In the genomic region with DNA sequence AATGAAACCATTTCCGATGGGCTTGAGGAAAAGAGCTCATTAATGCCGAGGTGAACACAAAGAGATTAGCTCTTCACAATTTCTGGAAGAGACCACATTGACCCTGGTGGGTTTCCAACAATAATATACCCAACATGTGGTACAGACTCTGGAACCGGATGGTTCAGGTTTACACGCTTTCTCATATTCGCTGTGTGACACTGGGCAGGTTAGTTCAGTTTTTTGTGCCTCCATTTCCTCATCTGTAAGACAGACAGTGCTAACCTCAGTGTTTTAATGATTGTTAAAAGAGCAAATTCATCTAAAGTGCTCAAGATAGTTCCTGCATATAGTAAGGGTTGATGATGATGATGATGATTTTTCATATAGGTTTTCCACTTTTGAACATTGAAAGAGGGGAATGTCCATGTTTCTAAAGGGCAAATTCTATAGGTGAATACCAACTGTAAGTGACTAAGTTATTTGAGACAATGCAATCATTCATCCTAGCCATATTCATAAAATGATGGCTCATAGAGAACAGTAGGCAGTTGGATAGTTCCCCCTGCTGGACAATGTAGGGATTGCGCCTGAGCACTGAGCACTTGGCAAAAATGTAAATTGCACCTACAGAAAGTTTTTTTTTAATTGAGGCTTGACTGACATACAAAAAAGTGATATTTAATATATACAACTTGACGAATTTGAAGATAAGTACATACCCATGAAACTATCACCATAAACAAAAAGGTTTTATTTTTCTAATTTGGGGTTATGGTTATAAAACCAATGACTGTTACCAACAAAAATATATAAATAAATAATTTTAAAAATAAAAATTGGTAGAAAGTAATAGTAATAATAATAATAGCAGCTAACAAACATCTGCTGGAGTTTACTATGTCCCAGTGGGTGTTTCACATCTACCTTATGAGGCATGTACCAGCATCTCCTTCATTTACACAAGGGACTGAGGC, we compare ENCODE assay signal across 8 cellular contexts. TPM values are rescaled to one million over a fixed set of nuclear protein-coding genes. Genes with fewer than 3 reads are reported as not detected.
DNase-seq lines count a peak whose midpoint lies in the region; ATAC-seq, FAIRE-seq and TF ChIP-seq lines count a peak whose summit lies in the region.

No MANE protein-coding gene starts in this region.

- peak; percentile 68 for FAIRE-seq in RCC 7860 (lab: Jason Lieb, UNC)

- no peak overlapping the region for H3K4me3 Mint-ChIP-seq in activated T-cell treated with anti-CD3 and anti-CD28 coated beads, Interleukin-2, amount 50 U/mL, for 24 hours

- TF ChIP-seq EP300 in Ishikawa (IDR thresholded peaks at IDR 0.05; ENCODE audit: borderline replicate concordance): no peak

- peaks cover 0 to 6% (median 0%) of the 10 kb centered on the region in 4 donors for H3K27me3 ChIP-seq in esophagus squamous epithelium
- no peaks in the 10 kb centered on the region for H3K27me3 ChIP-seq in thoracic aorta (replicated peaks; ENCODE audit: insufficient read depth)

- 12 to 21% methylated on average over 7 of the region's 7 CpGs for WGBS in esophagus squamous epithelium, 2 donors

- H3K9me3 ChIP-seq in esophagus squamous epithelium: no peaks in the 10 kb centered on the region
- no peaks in the 10 kb centered on the region for H3K9me3 ChIP-seq in thoracic aorta

- TF ChIP-seq RAD21 in Ishikawa (IDR thresholded peaks at IDR 0.05; ENCODE audit: low read depth): peak; percentile 95

- peaks cover 1% of the 10 kb centered on the region for H3K36me3 Mint-ChIP-seq in activated T-cell treated with anti-CD3 and anti-CD28 coated beads, Interleukin-2, amount 50 U/mL, for 24 hours (ENCODE audit: low read depth)

- peak overlapping the region; percentile 48 to 99 (median 98) for H3K27ac ChIP-seq in esophagus squamous epithelium
- H3K27ac ChIP-seq in thoracic aorta: peak overlapping the region in 1 of 2 donors; percentile 29

- H3K4me1 Mint-ChIP-seq in activated T-cell treated with anti-CD3 and anti-CD28 coated beads, Interleukin-2, amount 50 U/mL, for 24 hours (ENCODE audit: low read depth): peaks cover 20% of the 10 kb centered on the region

- TF ChIP-seq CTCF in esophagus squamous epithelium (IDR thresholded peaks at IDR 0.05) (peak; percentile 75 to 99 (median 99)), thoracic aorta (IDR thresholded peaks at IDR 0.05) (peak; percentile 98)

- TF ChIP-seq POLR2A in esophagus squamous epithelium (IDR thresholded peaks at IDR 0.05): no peak

- H3K9me3 Mint-ChIP-seq in activated T-cell treated with anti-CD3 and anti-CD28 coated beads, Interleukin-2, amount 50 U/mL, for 24 hours: no peaks in the 10 kb centered on the region

- DNase-seq in Right ventricle myocardium superior: peak; percentile 65
- DNase-seq in Right ventricle myocardium inferior (ENCODE audit: missing footprints): no peak
- DNase-seq in RCC 7860 (ENCODE audit: low spot score): peak; percentile 34
- DNase-seq in activated T-cell treated with anti-CD3 and anti-CD28 coated beads, Interleukin-2, amount 50 U/mL, for 24 hours: peak; percentile 83
- DNase-seq in esophagus squamous epithelium (lab: John Stamatoyannopoulos, UW): no peak
- DNase-seq in non-pigmented ciliary epithelial cell (ENCODE audit: low read depth): peak; percentile 43
- peak; percentile 35 for DNase-seq in thoracic aorta (ENCODE audit: low spot score)

- H3K27ac Mint-ChIP-seq in activated T-cell treated with anti-CD3 and anti-CD28 coated beads, Interleukin-2, amount 50 U/mL, for 24 hours: no peak overlapping the region

- H3K36me3 ChIP-seq in esophagus squamous epithelium (no peaks in the 10 kb centered on the region), thoracic aorta (no peaks in the 10 kb centered on the region)

- no peak for ATAC-seq in Right ventricle myocardium superior (ENCODE audit: poor library complexity)
- no peak for ATAC-seq in Right ventricle myocardium inferior
- ATAC-seq in thoracic aorta (ENCODE audit: insufficient number of reproducible peaks, low FRiP score, low read depth): no peak

- peak overlapping the region in 3 of 4 donors; percentile 3 to 83 (median 72) for H3K4me3 ChIP-seq in esophagus squamous epithelium
- peak overlapping the region; percentile 18 for H3K4me3 ChIP-seq in thoracic aorta

- H3K27me3 Mint-ChIP-seq in activated T-cell treated with anti-CD3 and anti-CD28 coated beads, Interleukin-2, amount 50 U/mL, for 24 hours: peaks cover 41% of the 10 kb centered on the region

- H3K4me1 ChIP-seq in esophagus squamous epithelium (peaks cover 0 to 29% (median 4%) of the 10 kb centered on the region in 3 donors), thoracic aorta (ENCODE audit: control insufficient read depth in 1 of 2, low read depth in 2 of 2) (peaks cover 13 to 34% of the 10 kb centered on the region in 2 donors)

- intact Hi-C loops in Right ventricle myocardium superior (cut with DNase I): loop anchor here (2.0 to 10.0 kb wide), 2 partner anchors 107 to 405 kb away; no protein-coding TSS in a partner anchor
- intact Hi-C loops in Right ventricle myocardium inferior (cut with DNase I): loop anchor here (1.0 to 10.0 kb wide), 4 partner anchors 108 to 435 kb away; a partner anchor contains a TSS
- intact Hi-C loops in esophagus squamous epithelium (cut with DNase I): loop anchor here (2.0 to 5.0 kb wide), 2 partner anchors 77 to 107 kb away; no protein-coding TSS in a partner anchor

TF ChIP-seq in Ishikawa, 13 proteins besides CTCF, POLR2A, EP300 and RAD21:
- TF ChIP-seq TAF1 (IDR thresholded peaks at IDR 0.05; ENCODE audit: low read depth): no peak
- 0 out of 2 replicates have a peak, but pooled peaks have one; percentile 13 for TF ChIP-seq TEAD4 (IDR thresholded peaks at IDR 0.05)

RNA-seq across cellular contexts. Expression of a gene that starts 2.1 kb away (rescaled TPM):
- 42.1 TPM for total RNA-seq in Right ventricle myocardium superior
- total RNA-seq in Right ventricle myocardium inferior: 49.1 TPM
- 100 to 1,000 TPM; 586 to 976 (median 833) TPM for total RNA-seq in esophagus squamous epithelium
- 10 to 100 TPM; 21.1 to 23.7 TPM for total RNA-seq in thoracic aorta

RNA-seq across cellular contexts. Expression of a gene that starts 52.4 kb away (rescaled TPM):
- total RNA-seq in Right ventricle myocardium superior: 0.86 TPM
- 1.4 TPM for total RNA-seq in Right ventricle myocardium inferior
- 1 to 10 TPM in 2 of 4 donors, under 1 TPM in 2; 0.92 to 1.0 (median 0.99) TPM for total RNA-seq in esophagus squamous epithelium
- 1 to 10 TPM; 1.1 to 1.4 TPM for total RNA-seq in thoracic aorta

Comparison
In these comparisons a context has a peak if more than half of its experiments do, and no peak if none do; other contexts are left out.
1. DNase-seq: peak in Right ventricle myocardium superior (single experiment), RCC 7860 (single experiment), activated T-cell treated with anti-CD3 and anti-CD28 coated beads, Interleukin-2, amount 50 U/mL, for 24 hours (single experiment), non-pigmented ciliary epithelial cell (single experiment) and thoracic aorta (single experiment); none in Right ventricle myocardium inferior (single experiment) and esophagus squamous epithelium (single experiment).
2. RNA of a gene that starts 2.1 kb away (total RNA-seq): 586 to 976 TPM in esophagus squamous epithelium; 49.1 TPM in Right ventricle myocardium inferior (single experiment), 42.1 TPM in Right ventricle myocardium superior (single experiment) and 21.1 to 23.7 TPM in thoracic aorta; every median in the first group is over 10 times any median in the second.